8 cellular contexts compared by ENCODE assay signal in the genomic region with DNA sequence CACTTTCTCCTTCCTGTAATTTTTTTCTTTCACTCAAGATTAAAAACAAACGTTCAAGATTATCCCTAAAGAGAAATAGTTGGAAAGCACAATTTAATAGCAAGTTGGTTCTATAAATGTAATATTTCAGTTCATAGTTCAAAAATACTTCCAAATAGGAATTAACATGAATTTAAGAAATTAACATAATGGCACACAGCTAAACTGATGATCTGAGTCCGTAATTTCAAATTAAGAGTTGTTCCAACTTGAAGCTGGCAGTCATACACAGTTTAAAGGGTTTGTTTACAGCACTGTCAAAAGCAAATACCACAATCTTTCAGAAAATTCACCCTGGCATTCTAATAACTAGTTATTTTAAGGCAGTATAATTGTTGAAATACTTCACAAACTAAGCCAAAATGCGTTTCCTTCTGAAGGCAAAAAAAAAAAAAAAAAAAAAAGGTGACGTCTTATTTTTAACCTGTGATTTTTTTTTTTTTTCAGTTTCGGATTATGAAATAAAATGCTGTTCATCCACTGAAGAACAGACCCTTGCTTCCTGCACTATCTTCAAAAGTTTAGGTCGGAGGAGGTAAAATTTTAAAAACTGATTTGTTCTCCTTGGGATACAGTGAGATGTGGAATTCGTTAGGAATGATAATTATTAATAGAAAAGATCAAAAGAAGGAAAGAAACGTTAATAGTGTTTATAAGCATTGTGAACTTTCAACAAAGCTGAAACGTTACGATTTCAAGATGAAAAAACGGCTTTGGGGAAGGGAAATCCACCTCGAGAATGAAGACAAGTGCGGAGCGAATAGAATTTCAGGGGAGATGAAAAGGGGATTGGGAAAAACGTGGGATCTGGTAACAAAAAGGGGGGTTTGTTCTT. TPM values are rescaled to one million over a fixed set of nuclear protein-coding genes. Genes with fewer than 3 reads are reported as not detected.
A peak's percentile ranks its signal among the peaks of the same experiment; 100 is the strongest.
DNase-seq lines count a peak whose midpoint lies in the region; TF ChIP-seq lines count a peak whose summit lies in the region.

No MANE protein-coding gene starts in this region.

- H3K36me3 Mint-ChIP-seq in Calu3 (ENCODE audit: insufficient read depth, unreplicated experiment): peaks cover 25% of the 10 kb centered on the region
- H3K36me3 Mint-ChIP-seq in dendritic cell treated with granulocyte-macrophage colony-stimulating factor and Interleukin-4, amounts not matched to agents 40 ng/mL and 50 ng/mL, for 4 days (ENCODE audit: low read depth): peaks cover 49% of the 10 kb centered on the region

- H3K9me3 Mint-ChIP-seq in Calu3 (ENCODE audit: low read depth, unreplicated experiment): peaks cover 3% of the 10 kb centered on the region
- no peaks in the 10 kb centered on the region for H3K9me3 Mint-ChIP-seq in dendritic cell treated with granulocyte-macrophage colony-stimulating factor and Interleukin-4, amounts not matched to agents 40 ng/mL and 50 ng/mL, for 4 days

- CTCF ChIA-PET in Calu3 (lab: Charles Lee): interaction anchor here (0.6 to 1.3 kb wide), 2 partner anchors 78 to 277 kb away, joined by 3 read pairs; no protein-coding TSS in a partner anchor

- TF ChIP-seq CTCF in Calu3 (IDR thresholded peaks at IDR 0.05; ENCODE audit: unreplicated experiment) (no peak), GM13976 (IDR thresholded peaks at IDR 0.05; ENCODE audit: borderline replicate concordance, control extremely low read depth, extremely low read depth, insufficient read depth, missing control alignments) (no peak)

- H3K27ac Mint-ChIP-seq in Calu3 (ENCODE audit: unreplicated experiment): peak overlapping the region; percentile 95
- peak overlapping the region; percentile 95 for H3K27ac Mint-ChIP-seq in dendritic cell treated with granulocyte-macrophage colony-stimulating factor and Interleukin-4, amounts not matched to agents 40 ng/mL and 50 ng/mL, for 4 days

- peak overlapping the region; percentile 78 to 96 for H3K4me3 ChIP-seq in muscle layer of duodenum (ENCODE audit: low read depth in 1 of 2, low read length in 2 of 2)

- H3K27ac ChIP-seq in muscle layer of duodenum (ENCODE audit: low read length): peak overlapping the region; percentile 99

- no peak for DNase-seq in Calu3
- DNase-seq in NCI-H2171 (lab: John Stamatoyannopoulos, UW): peak; percentile 39
- DNase-seq in GM19240 (ENCODE audit: insufficient read length, low spot score): no peak
- no peak for DNase-seq in SW 1271 (lab: John Stamatoyannopoulos, UW)
- DNase-seq in GM13976 (ENCODE audit: low spot score): no peak
- DNase-seq in ecto neural progenitor cell (ENCODE audit: low spot score): no peak

- H3K27me3 Mint-ChIP-seq in Calu3 (ENCODE audit: unreplicated experiment): no peaks in the 10 kb centered on the region
- H3K27me3 Mint-ChIP-seq in dendritic cell treated with granulocyte-macrophage colony-stimulating factor and Interleukin-4, amounts not matched to agents 40 ng/mL and 50 ng/mL, for 4 days: no peaks in the 10 kb centered on the region

- H3K9me3 ChIP-seq in muscle layer of duodenum (ENCODE audit: control insufficient read depth in 1 of 2, low read length in 2 of 2): no peaks in the 10 kb centered on the region

- in situ Hi-C loops in GM13976 (cut with MboI; ENCODE audit: low sequenced_read_pairs, unreplicated experiment): loop anchor here (10.0 kb wide), 1 partner anchor 201 kb away; no protein-coding TSS in a partner anchor

- TSS peak; percentile 62 for BruUV-seq in Calu3 (replicated peaks; lab: Mats Ljungman, UMichigan)

- H3K4me1 ChIP-seq in muscle layer of duodenum (ENCODE audit: control insufficient read depth in 1 of 2, insufficient read depth in 2 of 2, low read length in 2 of 2): peaks cover 10 to 35% of the 10 kb centered on the region in 2 donors

- H3K27me3 ChIP-seq in muscle layer of duodenum (ENCODE audit: low read depth, low read length): no peaks in the 10 kb centered on the region

- peaks cover 49% of the 10 kb centered on the region for H3K4me1 Mint-ChIP-seq in Calu3 (ENCODE audit: low read depth, unreplicated experiment)
- peaks cover 56% of the 10 kb centered on the region for H3K4me1 Mint-ChIP-seq in dendritic cell treated with granulocyte-macrophage colony-stimulating factor and Interleukin-4, amounts not matched to agents 40 ng/mL and 50 ng/mL, for 4 days (ENCODE audit: low read depth)

- intact Hi-C loops in Calu3 (cut with micrococcal nuclease; ENCODE audit: unreplicated experiment): loop anchor here (5.0 kb wide), 1 partner anchor 63 kb away; no protein-coding TSS in a partner anchor
- intact Hi-C loops in dendritic cell treated with granulocyte-macrophage colony-stimulating factor and Interleukin-4, amounts not matched to agents 40 ng/mL and 50 ng/mL, for 4 days (cut with micrococcal nuclease): loop anchor here (5.0 to 10.0 kb wide), 4 partner anchors 33 to 208 kb away; no protein-coding TSS in a partner anchor

- peak overlapping the region; percentile 93 for H3K4me3 Mint-ChIP-seq in Calu3 (ENCODE audit: low read depth, unreplicated experiment)
- H3K4me3 Mint-ChIP-seq in dendritic cell treated with granulocyte-macrophage colony-stimulating factor and Interleukin-4, amounts not matched to agents 40 ng/mL and 50 ng/mL, for 4 days: peak overlapping the region; percentile 89

- peaks cover 0 to 7% of the 10 kb centered on the region in 2 donors for H3K36me3 ChIP-seq in muscle layer of duodenum (ENCODE audit: control insufficient read depth in 1 of 2, insufficient read depth in 2 of 2, low read length in 2 of 2)

RNA-seq across cellular contexts. Expression of gene IL6ST, which starts 0.9 kb away (rescaled TPM):
- 93.5 and 100 TPM in 2 replicates for total RNA-seq in Calu3 (2022)
